9 cellular contexts compared by ENCODE assay signal in genomic region chr15:47194718-47195117, GRCh38.
DNase-seq lines count a peak whose midpoint lies in the region; ATAC-seq and TF ChIP-seq lines count a peak whose summit lies in the region.
"Had no signal": no experiment of that assay in that cellular context is flagged by ENCODE, and none has a peak within 500 bp of the region (broad histone marks: within the 10 kb centered on the region; RNA-seq: fewer than 3 reads in every experiment).

No MANE protein-coding gene starts in this region.

- H3K9me3 Mint-ChIP-seq in activated CD8-positive, alpha-beta T cell treated with anti-CD3 and anti-CD28 coated beads, Interleukin-2, amount 10 ng/mL, durations not matched to agents 7 days and 5 days (ENCODE audit: insufficient read depth) = no peaks in the 10 kb centered on the region

- H3K27me3 Mint-ChIP-seq in activated CD8-positive, alpha-beta T cell treated with anti-CD3 and anti-CD28 coated beads, Interleukin-2, amount 10 ng/mL, durations not matched to agents 7 days and 5 days (ENCODE audit: low read depth) = no peaks in the 10 kb centered on the region

- H3K27ac Mint-ChIP-seq in activated CD8-positive, alpha-beta T cell treated with anti-CD3 and anti-CD28 coated beads, Interleukin-2, amount 10 ng/mL, durations not matched to agents 7 days and 5 days = no peak overlapping the region

- no peak overlapping the region for H3K4me3 Mint-ChIP-seq in activated CD8-positive, alpha-beta T cell treated with anti-CD3 and anti-CD28 coated beads, Interleukin-2, amount 10 ng/mL, durations not matched to agents 7 days and 5 days

- DNase-seq in COLO829 (ENCODE audit: low spot score) (peak; percentile 16), amniotic epithelial cell (ENCODE audit: low read depth) (peak; percentile 38), left lobe of liver (ENCODE audit: low spot score) (no peak), C1 segment of cervical spinal cord (lab: John Stamatoyannopoulos, UW) (no peak)
- no peak for DNase-seq in effector CD8-positive, alpha-beta T cell (lab: John Stamatoyannopoulos, UW)
- no peak for DNase-seq in activated CD8-positive, alpha-beta T cell treated with anti-CD3 and anti-CD28 coated beads, Interleukin-2, amount 10 ng/mL, durations not matched to agents 7 days and 5 days
- DNase-seq: T-helper 1 cell had no signal

- CTCF ChIA-PET in activated CD8-positive, alpha-beta T cell treated with anti-CD3 and anti-CD28 coated beads, Interleukin-2, amount 10 ng/mL, durations not matched to agents 7 days and 5 days (lab: Charles Lee) = interaction anchor here (1.4 kb wide), 2 partner anchors 793 to 795 kb away, joined by 3 read pairs; no protein-coding TSS in a partner anchor

- POLR2A ChIA-PET in activated CD8-positive, alpha-beta T cell treated with anti-CD3 and anti-CD28 coated beads, Interleukin-2, amount 10 ng/mL, durations not matched to agents 7 days and 5 days (lab: Charles Lee) = no interaction called here

- no peaks in the 10 kb centered on the region for H3K36me3 Mint-ChIP-seq in activated CD8-positive, alpha-beta T cell treated with anti-CD3 and anti-CD28 coated beads, Interleukin-2, amount 10 ng/mL, durations not matched to agents 7 days and 5 days (ENCODE audit: low read depth)

- ATAC-seq in left lobe of liver = peak; percentile 61
- no peak for ATAC-seq in GM21367 (IDR thresholded peaks at IDR 0.05; ENCODE audit: unreplicated experiment)
- no peak for ATAC-seq in activated CD8-positive, alpha-beta T cell treated with anti-CD3 and anti-CD28 coated beads, Interleukin-2, amount 10 ng/mL, durations not matched to agents 7 days and 5 days

- TF ChIP-seq CTCF in LNCAP (IDR thresholded peaks at IDR 0.05) = peak; percentile 61

- no peaks in the 10 kb centered on the region for H3K4me1 Mint-ChIP-seq in activated CD8-positive, alpha-beta T cell treated with anti-CD3 and anti-CD28 coated beads, Interleukin-2, amount 10 ng/mL, durations not matched to agents 7 days and 5 days (ENCODE audit: low read depth)

Comparison
In these comparisons a context has a peak if more than half of its experiments do, and no peak if none do; other contexts are left out.
1. DNase-seq: peak in COLO829 (single experiment) and amniotic epithelial cell (single experiment); none in left lobe of liver (single experiment), C1 segment of cervical spinal cord (0 of 14), effector CD8-positive, alpha-beta T cell (single experiment) and activated CD8-positive, alpha-beta T cell treated with anti-CD3 and anti-CD28 coated beads, Interleukin-2, amount 10 ng/mL, durations not matched to agents 7 days and 5 days (single experiment).